Comparison of ENCODE assay signal across 8 cellular contexts in genomic region chr1:229229137-229229720, GRCh38. TPM values are rescaled to one million over a fixed set of nuclear protein-coding genes. Genes with fewer than 3 reads are reported as not detected.
DNase-seq lines count a peak whose midpoint lies in the region; ATAC-seq and TF ChIP-seq lines count a peak whose summit lies in the region.

No MANE protein-coding gene starts in this region.

- WGBS in lung, 2 donors: 13 to 22% methylated on average over 7 of the region's 7 CpGs
- WGBS in tibial nerve, 2 donors: 13 to 16% methylated on average over 7 of the region's 7 CpGs

- H3K4me3 ChIP-seq in cardiac fibroblast (replicated peaks in 1 of 2; ENCODE audit: low read depth in 2 of 2, low read length in 2 of 2) (no peak overlapping the region), lung (no peak overlapping the region), tibial nerve (peak overlapping the region in 2 of 4 donors; percentile 1 to 24)

- H3K27ac ChIP-seq in lung (ENCODE audit: low read depth in 1 of 2, low read length in 1 of 2) (peak overlapping the region in 1 of 2 donors; percentile 43), tibial nerve (peak overlapping the region; percentile 60 to 90 (median 74))

- no peaks in the 10 kb centered on the region for H3K36me3 ChIP-seq in lung (ENCODE audit: control insufficient read depth in 2 of 2, insufficient read depth in 2 of 2, low read length in 2 of 2)
- H3K36me3 ChIP-seq in tibial nerve: no peaks in the 10 kb centered on the region

- TF ChIP-seq CTCF in cardiac fibroblast (IDR thresholded peaks at IDR 0.05; ENCODE audit: low read depth, low read length): no peak
- TF ChIP-seq CTCF in lung (IDR thresholded peaks at IDR 0.05; ENCODE audit: control extremely low read depth, extremely low read depth): no peak
- TF ChIP-seq CTCF in tibial nerve (IDR thresholded peaks at IDR 0.05): no peak

- ATAC-seq in lung (ENCODE audit: insufficient read depth, low FRiP score): peak; percentile 27
- ATAC-seq in HG03521 (IDR thresholded peaks at IDR 0.05; ENCODE audit: unreplicated experiment): no peak

- H3K9me3 ChIP-seq in lung (ENCODE audit: control insufficient read depth in 2 of 2, insufficient read depth in 1 of 2, low read length in 1 of 2) (no peaks in the 10 kb centered on the region), tibial nerve (no peaks in the 10 kb centered on the region)

- no peak for TF ChIP-seq EP300 in tibial nerve (IDR thresholded peaks at IDR 0.05)

- peaks cover 2 to 9% of the 10 kb centered on the region in 2 donors for H3K4me1 ChIP-seq in lung (ENCODE audit: control insufficient read depth in 2 of 2, insufficient read depth in 2 of 2, low read length in 2 of 2)
- H3K4me1 ChIP-seq in tibial nerve: peaks cover 0 to 70% (median 38%) of the 10 kb centered on the region in 4 donors

- DNase-seq in NCI-H2107 treated with DMSO at 0.1 percent for 48 hours (lab: John Stamatoyannopoulos, UW; ENCODE audit: unreplicated experiment): peak; percentile 34
- DNase-seq in NCI-H2107 (lab: John Stamatoyannopoulos, UW): no peak
- peak; percentile 38 to 70 for DNase-seq in cardiac fibroblast (ENCODE audit: low read depth in 2 of 2)
- no peak for DNase-seq in lung (ENCODE audit: low spot score)
- no peak for DNase-seq in tibial nerve (ENCODE audit: low spot score in 2 of 2)
- DNase-seq in GM19238 (ENCODE audit: insufficient read length, low spot score): no peak
- DNase-seq in activated T-cell treated with anti-CD3 and anti-CD28 coated beads, Interleukin-2, amount 50 U/mL, for 1 hour: no peak

- H3K27me3 ChIP-seq in lung (ENCODE audit: control insufficient read depth, insufficient read depth) (no peaks in the 10 kb centered on the region), tibial nerve (no peaks in the 10 kb centered on the region)

- no peak for TF ChIP-seq POLR2A in tibial nerve (IDR thresholded peaks at IDR 0.05)

RNA-seq across cellular contexts. Expression of gene RAB4A, which starts 41.7 kb away (rescaled TPM):
- total RNA-seq in lung: 10 to 100 TPM; 32.3 to 54.4 TPM
- polyA plus RNA-seq in lung: 10 to 100 TPM; 20.2 to 20.7 TPM
- total RNA-seq in tibial nerve: 10 to 100 TPM; 16.2 to 41.3 (median 31.2) TPM

Comparison
In these comparisons a context has a peak if more than half of its experiments do, and no peak if none do; other contexts are left out.
1. DNase-seq: peak in NCI-H2107 treated with DMSO at 0.1 percent for 48 hours (single experiment) and cardiac fibroblast (2 of 2); none in NCI-H2107 (single experiment), lung (single experiment), tibial nerve (0 of 2), GM19238 (single experiment) and activated T-cell treated with anti-CD3 and anti-CD28 coated beads, Interleukin-2, amount 50 U/mL, for 1 hour (single experiment).